8 cellular contexts compared by ENCODE assay signal in the genomic region with DNA sequence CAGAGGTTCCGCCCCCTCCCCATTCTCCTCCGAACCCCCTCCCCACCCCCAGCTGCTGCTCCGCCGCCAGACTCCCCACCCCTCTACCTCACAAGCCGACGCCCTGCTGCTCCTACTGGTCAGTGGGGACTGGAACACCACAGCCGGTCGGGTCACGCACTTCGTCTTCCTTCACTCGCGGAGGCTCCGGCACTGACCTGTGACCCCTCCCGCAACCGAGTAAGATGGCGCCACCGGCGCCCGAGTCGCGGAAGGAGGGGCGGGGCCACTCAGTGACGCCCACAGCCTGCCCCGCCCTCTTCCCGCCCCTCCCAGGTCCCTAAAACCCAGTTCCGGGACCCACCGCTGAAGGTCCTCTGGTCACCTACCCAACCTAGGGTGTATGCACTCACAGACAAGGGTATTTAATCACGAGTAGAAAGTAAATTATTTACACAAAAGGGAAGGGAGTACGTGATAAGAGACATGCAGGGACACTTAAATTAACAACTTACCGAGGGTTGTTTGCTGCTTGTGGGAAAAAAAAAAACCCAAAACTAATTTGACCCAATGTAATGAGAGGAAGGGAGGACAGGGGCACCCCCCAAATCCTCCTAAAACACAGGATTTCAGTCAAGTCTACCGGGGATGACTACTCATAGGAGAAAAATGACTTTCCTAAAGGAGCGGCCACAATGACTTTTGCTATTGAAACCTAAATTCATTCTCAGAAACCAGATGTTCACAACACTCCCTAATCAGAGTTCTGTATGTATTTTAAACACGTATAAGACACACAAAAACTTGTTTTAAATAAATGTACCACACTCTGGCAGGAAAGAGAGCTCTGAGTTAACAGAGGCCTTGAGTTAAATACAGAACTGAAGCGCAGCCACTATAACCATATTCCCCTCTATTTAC.
A peak's percentile ranks its signal among the peaks of the same experiment; 100 is the strongest.
DNase-seq lines count a peak whose midpoint lies in the region; ATAC-seq and TF ChIP-seq lines count a peak whose summit lies in the region.

A gene with protein sequence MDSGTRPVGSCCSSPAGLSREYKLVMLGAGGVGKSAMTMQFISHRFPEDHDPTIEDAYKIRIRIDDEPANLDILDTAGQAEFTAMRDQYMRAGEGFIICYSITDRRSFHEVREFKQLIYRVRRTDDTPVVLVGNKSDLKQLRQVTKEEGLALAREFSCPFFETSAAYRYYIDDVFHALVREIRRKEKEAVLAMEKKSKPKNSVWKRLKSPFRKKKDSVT (minus strand): TSS at position 194 of the 900 bp plus-strand sequence. CDS start 588 bp downstream, outside the sequence.

- peaks cover 20% of the 10 kb centered on the region for H3K4me1 ChIP-seq in DOHH2 (ENCODE audit: control insufficient read depth, low read length)

- peak within 1 kb of the TSS; percentile 91 to 96 (median 95) for H3K27ac Mint-ChIP-seq in nephron
- H3K27ac Mint-ChIP-seq in stimulated activated naive CD8-positive, alpha-beta T cell treated with anti-CD3 and anti-CD28 coated beads, Interleukin-15, Interleukin-2, amounts not matched to agents 100 ng/mL and 50 ng/mL, for 24 hours = peak within 1 kb of the TSS; percentile 94

- TF ChIP-seq CTCF in DOHH2 (IDR thresholded peaks at IDR 0.05; ENCODE audit: low read depth, low read length, poor library complexity, severe bottlenecking) (no peak), nephron (IDR thresholded peaks at IDR 0.05; ENCODE audit: unreplicated experiment in 3 of 3) (peak in 1 of 3 experiments; percentile 4)

- H3K4me1 Mint-ChIP-seq in nephron = peaks cover 17% of the 10 kb centered on the region
- H3K4me1 Mint-ChIP-seq in stimulated activated naive CD8-positive, alpha-beta T cell treated with anti-CD3 and anti-CD28 coated beads, Interleukin-15, Interleukin-2, amounts not matched to agents 100 ng/mL and 50 ng/mL, for 24 hours (ENCODE audit: low read depth) = peaks cover 26% of the 10 kb centered on the region

- H3K4me3 ChIP-seq in DOHH2 (ENCODE audit: low read length) = peak within 1 kb of the TSS; percentile 85

- no peaks in the 10 kb centered on the region for H3K9me3 Mint-ChIP-seq in nephron
- H3K9me3 Mint-ChIP-seq in stimulated activated naive CD8-positive, alpha-beta T cell treated with anti-CD3 and anti-CD28 coated beads, Interleukin-15, Interleukin-2, amounts not matched to agents 100 ng/mL and 50 ng/mL, for 24 hours = no peaks in the 10 kb centered on the region

- H3K79me2 ChIP-seq in DOHH2 (ENCODE audit: control insufficient read depth, low read length) = peaks cover 19% of the 10 kb centered on the region

- ATAC-seq in GM21737 (IDR thresholded peaks at IDR 0.05; ENCODE audit: unreplicated experiment) = peak; percentile 85

- peaks cover 62% of the 10 kb centered on the region for H3K36me3 Mint-ChIP-seq in nephron (ENCODE audit: low read depth)
- H3K36me3 Mint-ChIP-seq in stimulated activated naive CD8-positive, alpha-beta T cell treated with anti-CD3 and anti-CD28 coated beads, Interleukin-15, Interleukin-2, amounts not matched to agents 100 ng/mL and 50 ng/mL, for 24 hours (ENCODE audit: low read depth) = peaks cover 74% of the 10 kb centered on the region

- DNase-seq in SHP77 treated with DMSO at 0.1 percent for 48 hours (lab: John Stamatoyannopoulos, UW) = peak; percentile 74
- DNase-seq in activated effector memory CD4-positive, alpha-beta T cell treated with anti-CD3 and anti-CD28 coated beads, Interleukin-2, amount 50 U/mL, for 16 hours = peak; percentile 95
- DNase-seq in fibroblast of the conjunctiva (ENCODE audit: low read depth) = peak; percentile 53

- H3K36me3 ChIP-seq in DOHH2 (ENCODE audit: control insufficient read depth, low read length) (peaks cover 82% of the 10 kb centered on the region), KOPT-K1 (ENCODE audit: insufficient read depth, low read length) (peaks cover 81% of the 10 kb centered on the region)

- H3F3A ChIP-seq in DOHH2 (ENCODE audit: control insufficient read depth, insufficient read depth) = peaks cover 46% of the 10 kb centered on the region

- peak within 1 kb of the TSS; percentile 54 for H3K27ac ChIP-seq in DOHH2 (ENCODE audit: low read depth, low read length)
- peak within 1 kb of the TSS; percentile 55 for H3K27ac ChIP-seq in KOPT-K1 (ENCODE audit: low read depth, low read length, poor library complexity, severe bottlenecking)

- no peaks in the 10 kb centered on the region for H4K20me1 ChIP-seq in DOHH2 (ENCODE audit: control insufficient read depth, insufficient read depth, low read depth, low read length)

- no peaks in the 10 kb centered on the region for H3K27me3 ChIP-seq in DOHH2 (ENCODE audit: control insufficient read depth, low read length)

- H3K27me3 Mint-ChIP-seq in nephron (ENCODE audit: low read depth) = no peaks in the 10 kb centered on the region
- no peaks in the 10 kb centered on the region for H3K27me3 Mint-ChIP-seq in stimulated activated naive CD8-positive, alpha-beta T cell treated with anti-CD3 and anti-CD28 coated beads, Interleukin-15, Interleukin-2, amounts not matched to agents 100 ng/mL and 50 ng/mL, for 24 hours

- H3K4me2 ChIP-seq in DOHH2 (ENCODE audit: low read length) = peak within 1 kb of the TSS; percentile 95

- no peaks in the 10 kb centered on the region for H3K9me2 ChIP-seq in DOHH2 (replicated peaks; ENCODE audit: control insufficient read depth, low read length)

- peak within 1 kb of the TSS; percentile 95 to 99 (median 98) for H3K4me3 Mint-ChIP-seq in nephron
- peak within 1 kb of the TSS; percentile 82 for H3K4me3 Mint-ChIP-seq in stimulated activated naive CD8-positive, alpha-beta T cell treated with anti-CD3 and anti-CD28 coated beads, Interleukin-15, Interleukin-2, amounts not matched to agents 100 ng/mL and 50 ng/mL, for 24 hours

- H3K9me3 ChIP-seq in DOHH2 (ENCODE audit: control insufficient read depth, insufficient read depth, low read length) = no peaks in the 10 kb centered on the region
- no peaks in the 10 kb centered on the region for H3K9me3 ChIP-seq in KOPT-K1 (ENCODE audit: insufficient read depth, low read length, poor library complexity, severe bottlenecking)

Comparison
In these comparisons a context has a peak if more than half of its experiments do, and no peak if none do; other contexts are left out.
1. Peak in every context shown above with its lines: DNase-seq, ATAC-seq, H3K4me3 ChIP-seq and H3K27ac ChIP-seq.